7 cellular contexts compared by ENCODE assay signal in the genomic region with DNA sequence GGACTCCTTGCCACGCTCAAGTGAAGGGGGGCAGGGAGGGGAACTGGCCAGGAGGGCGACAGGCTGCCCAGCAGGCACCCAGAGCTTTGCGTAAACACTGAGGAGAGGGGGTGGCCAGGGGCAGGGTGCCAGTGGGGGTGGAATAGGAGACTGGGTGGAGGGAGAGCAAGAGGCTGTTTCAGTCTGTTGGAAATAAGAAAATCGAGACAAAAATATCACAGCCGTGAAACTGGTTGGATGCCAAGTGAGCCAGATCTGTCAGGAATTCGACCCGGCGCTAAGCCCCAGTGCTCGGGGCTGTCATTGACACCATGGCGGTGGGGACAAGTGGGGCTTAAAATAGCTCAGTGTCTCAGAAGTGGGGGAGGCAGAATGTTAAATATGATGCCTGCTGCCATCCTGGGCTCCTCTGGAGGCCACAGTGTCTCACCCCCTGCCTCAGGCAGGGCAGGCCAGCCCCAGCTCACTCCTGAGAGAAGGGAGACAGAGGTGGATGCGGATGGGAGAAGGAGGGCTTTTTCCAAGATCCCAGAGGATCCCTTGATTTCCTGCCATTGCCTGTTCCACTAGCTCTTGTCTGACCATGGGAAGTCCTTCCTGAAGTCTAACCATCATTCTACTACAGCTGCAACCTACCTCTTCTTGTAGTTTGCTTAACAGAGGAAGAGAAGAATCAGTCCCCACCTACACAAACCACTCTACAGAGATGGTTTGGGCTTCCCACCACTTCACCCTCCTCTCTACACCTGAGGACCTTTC. TPM values are rescaled to one million over a fixed set of nuclear protein-coding genes. Genes with fewer than 3 reads are reported as not detected.
A peak's percentile ranks its signal among the peaks of the same experiment; 100 is the strongest.
DNase-seq lines count a peak whose midpoint lies in the region; ATAC-seq and TF ChIP-seq lines count a peak whose summit lies in the region.
"Had no signal": no experiment of that assay in that cellular context is flagged by ENCODE, and none has a peak within 500 bp of the region (broad histone marks: within the 10 kb centered on the region; RNA-seq: fewer than 3 reads in every experiment).

No MANE protein-coding gene starts in this region.

- peak overlapping the region; percentile 89 for H3K27ac ChIP-seq in hepatocyte

- ATAC-seq in Right ventricle myocardium inferior (peak; percentile 80), GM18505 (IDR thresholded peaks at IDR 0.05; ENCODE audit: unreplicated experiment) (no peak)

- H3K79me2 ChIP-seq in hepatocyte = no peaks in the 10 kb centered on the region

- H3K27me3 ChIP-seq in hepatocyte = no peaks in the 10 kb centered on the region

- no peaks in the 10 kb centered on the region for H3K9me2 ChIP-seq in hepatocyte (replicated peaks; ENCODE audit: insufficient read depth)

- DNase-seq in Right ventricle myocardium inferior (ENCODE audit: missing footprints) (no peak), cardiac septum (ENCODE audit: low spot score) (no peak), hepatocyte (ENCODE audit: low spot score) (no peak), ureter (ENCODE audit: low spot score) (peak; percentile 46), HuH-7.5 (ENCODE audit: low spot score) (no peak)
- DNase-seq: DND-41 had no signal

- H3K4me3 ChIP-seq in hepatocyte = no peak overlapping the region

- no peak overlapping the region for H2AFZ ChIP-seq in hepatocyte

- H3K9me3 ChIP-seq in hepatocyte (ENCODE audit: low read depth) = no peaks in the 10 kb centered on the region

- 70% methylated on average over 11 of the region's 11 CpGs for WGBS in hepatocyte (ENCODE audit: low lambda C conversion rate, missing lambda C conversion rate)

- no peaks in the 10 kb centered on the region for H3K36me3 ChIP-seq in hepatocyte (replicated peaks; ENCODE audit: insufficient read depth, low read depth)

- peak overlapping the region; percentile 41 for H3K4me2 ChIP-seq in hepatocyte

- intact Hi-C loops in Right ventricle myocardium inferior (cut with DNase I) (no loop called here), cardiac septum (cut with DNase I) (loop anchor here (2.0 kb wide), 1 partner anchor 13 kb away; a partner anchor contains a TSS)

- H3K4me1 ChIP-seq in hepatocyte (ENCODE audit: insufficient read depth) = peaks cover 42% of the 10 kb centered on the region

- no peaks in the 10 kb centered on the region for H4K20me1 ChIP-seq in hepatocyte (ENCODE audit: insufficient read depth, poor library complexity, severe bottlenecking)

- TF ChIP-seq CTCF in hepatocyte (IDR thresholded peaks at IDR 0.05; ENCODE audit: poor library complexity) = no peak

- no peak for TF ChIP-seq POLR2A in GM18505 (IDR thresholded peaks at IDR 0.05; ENCODE audit: borderline replicate concordance, extremely low read depth, insufficient read depth, insufficient read length)

RNA-seq across cellular contexts. Expression of a gene that starts 9.5 kb away (rescaled TPM):
- total RNA-seq in Right ventricle myocardium inferior = 5.1 TPM
- 10.9 TPM for total RNA-seq in cardiac septum
- 51.9 and 64.5 TPM in 2 replicates for total RNA-seq in hepatocyte
- polyA plus RNA-seq in hepatocyte = 203 and 204 TPM in 2 replicates
- 7.1 TPM for total RNA-seq in ureter

RNA-seq across cellular contexts. Expression of a gene that starts 10.1 kb away (rescaled TPM):
- total RNA-seq in Right ventricle myocardium inferior (10.4 TPM), cardiac septum (15.3 TPM), hepatocyte (26.8 and 33.0 TPM in 2 replicates), ureter (56.9 TPM)
- 35.4 and 35.6 TPM in 2 replicates for polyA plus RNA-seq in hepatocyte

RNA-seq across cellular contexts. Expression of a gene that starts 12.6 kb away (rescaled TPM):
- 5,286 TPM for total RNA-seq in Right ventricle myocardium inferior
- total RNA-seq in cardiac septum = 4,725 TPM
- total RNA-seq in hepatocyte = 0.90 and 1.0 TPM in 2 replicates
- 0.64 and 0.66 TPM in 2 replicates for polyA plus RNA-seq in hepatocyte
- 0.81 TPM for total RNA-seq in ureter

RNA-seq across cellular contexts. Expression of a gene that starts 22.1 kb away (rescaled TPM):
- 68.7 TPM for total RNA-seq in Right ventricle myocardium inferior
- total RNA-seq in cardiac septum = 84.4 TPM
- total RNA-seq in hepatocyte = 77.7 and 93.1 TPM in 2 replicates
- 72.9 and 76.4 TPM in 2 replicates for polyA plus RNA-seq in hepatocyte
- 278 TPM for total RNA-seq in ureter

RNA-seq across cellular contexts. Expression of a gene that starts 40.8 kb away (rescaled TPM):
- total RNA-seq in Right ventricle myocardium inferior (21.4 TPM), cardiac septum (21.9 TPM), hepatocyte (61.6 and 76.5 TPM in 2 replicates), ureter (64.4 TPM)
- polyA plus RNA-seq in hepatocyte = 89.0 and 90.3 TPM in 2 replicates

Comparison
In these comparisons a context has a peak if more than half of its experiments do, and no peak if none do; other contexts are left out.
1. RNA of a gene that starts 12.6 kb away (total RNA-seq): 5,286 TPM in Right ventricle myocardium inferior (single experiment) and 4,725 TPM in cardiac septum (single experiment); 0.90 to 1.0 TPM in hepatocyte and 0.81 TPM in ureter (single experiment); every median in the first group is over 1,000 times any median in the second.